ENCODE assay signal across 12 cellular contexts in the genomic region with DNA sequence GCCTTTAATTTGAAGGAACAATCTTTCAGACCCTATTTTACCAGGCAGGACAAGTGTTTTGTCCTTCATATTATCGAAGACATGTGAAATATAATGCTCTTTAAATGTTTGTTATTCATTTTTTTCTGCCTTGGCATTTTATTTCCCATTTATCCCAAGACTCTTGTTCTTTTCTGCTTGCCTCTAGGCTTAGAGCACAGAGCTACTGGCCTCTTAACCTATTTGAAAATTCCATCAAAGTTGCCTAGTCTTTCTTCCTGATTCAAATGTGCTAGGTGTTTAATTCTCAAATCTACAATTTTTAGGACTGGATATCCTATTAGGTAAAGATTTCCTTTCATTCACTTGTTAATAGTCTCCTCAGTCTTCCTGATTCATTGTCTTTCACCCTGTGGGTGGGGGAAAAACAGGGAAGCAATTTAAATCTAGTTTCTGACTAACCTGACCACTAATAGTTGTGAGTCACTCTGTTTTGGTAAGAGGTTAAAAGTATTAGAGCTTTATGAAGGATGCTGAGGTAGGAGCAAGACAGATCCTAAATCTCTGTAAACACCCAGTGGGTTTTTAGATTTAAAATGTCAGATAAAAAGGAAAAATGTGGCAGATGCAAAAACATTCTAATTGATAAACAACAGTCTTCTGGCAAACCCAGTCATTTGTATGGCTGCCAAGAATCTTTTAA. TPM values are rescaled to one million over a fixed set of nuclear protein-coding genes. Genes with fewer than 3 reads are reported as not detected.
DNase-seq lines count a peak whose midpoint lies in the region; ATAC-seq and TF ChIP-seq lines count a peak whose summit lies in the region.
"Had no signal": no experiment of that assay in that cellular context is flagged by ENCODE, and none has a peak within 500 bp of the region (broad histone marks: within the 10 kb centered on the region; RNA-seq: fewer than 3 reads in every experiment).

No MANE protein-coding gene starts in this region.

- no peak overlapping the region for H3K27ac Mint-ChIP-seq in activated CD8-positive, alpha-beta T cell treated with anti-CD3 and anti-CD28 coated beads for 36 hours
- no peak overlapping the region for H3K27ac Mint-ChIP-seq in activated CD8-positive, alpha-beta T cell treated with anti-CD3 and anti-CD28 coated beads, Interleukin-2, amount 10 ng/mL, durations not matched to agents 7 days and 5 days

- intact Hi-C loops in activated CD8-positive, alpha-beta T cell treated with anti-CD3 and anti-CD28 coated beads for 36 hours (cut with micrococcal nuclease): loop anchor here (2.0 kb wide), 1 partner anchor 85 kb away; no protein-coding TSS in a partner anchor

- CTCF ChIA-PET in activated CD8-positive, alpha-beta T cell treated with anti-CD3 and anti-CD28 coated beads for 36 hours (lab: Charles Lee): interaction anchor here (1.2 to 1.5 kb wide), 2 partner anchors 8 to 21 kb away, joined by 3 read pairs; no protein-coding TSS in a partner anchor
- CTCF ChIA-PET in activated CD8-positive, alpha-beta T cell treated with anti-CD3 and anti-CD28 coated beads, Interleukin-2, amount 10 ng/mL, durations not matched to agents 7 days and 5 days (lab: Charles Lee): no interaction called here

- peaks cover 29% of the 10 kb centered on the region for H3K4me1 Mint-ChIP-seq in activated CD8-positive, alpha-beta T cell treated with anti-CD3 and anti-CD28 coated beads for 36 hours (ENCODE audit: low read depth)
- H3K4me1 Mint-ChIP-seq in activated CD8-positive, alpha-beta T cell treated with anti-CD3 and anti-CD28 coated beads, Interleukin-2, amount 10 ng/mL, durations not matched to agents 7 days and 5 days (ENCODE audit: low read depth): no peaks in the 10 kb centered on the region

- DNase-seq in activated CD8-positive, alpha-beta T cell treated with anti-CD3 and anti-CD28 coated beads for 36 hours: peak; percentile 39
- no peak for DNase-seq in activated CD8-positive, alpha-beta T cell treated with anti-CD3 and anti-CD28 coated beads, Interleukin-2, amount 10 ng/mL, durations not matched to agents 7 days and 5 days
- DNase-seq in NCI-H69 (lab: John Stamatoyannopoulos, UW) (peak; percentile 39), epithelial cell of prostate (ENCODE audit: low read depth, low spot score) (peak; percentile 81), smooth muscle cell of the brain vasculature (ENCODE audit: low read depth, low spot score) (peak; percentile 15), iPS-NIHi11 (ENCODE audit: low spot score) (no peak), cortex of kidney (lab: John Stamatoyannopoulos, UW) (no peak), NCI-H1092 (lab: John Stamatoyannopoulos, UW) (no peak)
- DNase-seq: hippocampal formation, substantia nigra had no signal

- no peak for TF ChIP-seq CTCF in activated CD8-positive, alpha-beta T cell treated with anti-CD3 and anti-CD28 coated beads for 36 hours (IDR thresholded peaks at IDR 0.05)

- ATAC-seq in activated CD8-positive, alpha-beta T cell treated with anti-CD3 and anti-CD28 coated beads for 36 hours: peak; percentile 69
- ATAC-seq in activated CD8-positive, alpha-beta T cell treated with anti-CD3 and anti-CD28 coated beads, Interleukin-2, amount 10 ng/mL, durations not matched to agents 7 days and 5 days: no peak

- H3K9me3 Mint-ChIP-seq in activated CD8-positive, alpha-beta T cell treated with anti-CD3 and anti-CD28 coated beads for 36 hours: no peaks in the 10 kb centered on the region
- H3K9me3 Mint-ChIP-seq in activated CD8-positive, alpha-beta T cell treated with anti-CD3 and anti-CD28 coated beads, Interleukin-2, amount 10 ng/mL, durations not matched to agents 7 days and 5 days (ENCODE audit: insufficient read depth): no peaks in the 10 kb centered on the region

- POLR2A ChIA-PET in activated CD8-positive, alpha-beta T cell treated with anti-CD3 and anti-CD28 coated beads for 36 hours (lab: Charles Lee): no interaction called here
- POLR2A ChIA-PET in activated CD8-positive, alpha-beta T cell treated with anti-CD3 and anti-CD28 coated beads, Interleukin-2, amount 10 ng/mL, durations not matched to agents 7 days and 5 days (lab: Charles Lee): no interaction called here

- H3K27ac ChIP-seq in epithelial cell of prostate: peak overlapping the region; percentile 65
- H3K27ac ChIP-seq: BLaER1, prostate gland had no signal

- no peak overlapping the region for H3K4me3 Mint-ChIP-seq in activated CD8-positive, alpha-beta T cell treated with anti-CD3 and anti-CD28 coated beads for 36 hours
- no peak overlapping the region for H3K4me3 Mint-ChIP-seq in activated CD8-positive, alpha-beta T cell treated with anti-CD3 and anti-CD28 coated beads, Interleukin-2, amount 10 ng/mL, durations not matched to agents 7 days and 5 days

- peaks cover 4% of the 10 kb centered on the region for H3K27me3 Mint-ChIP-seq in activated CD8-positive, alpha-beta T cell treated with anti-CD3 and anti-CD28 coated beads for 36 hours
- peaks cover 6% of the 10 kb centered on the region for H3K27me3 Mint-ChIP-seq in activated CD8-positive, alpha-beta T cell treated with anti-CD3 and anti-CD28 coated beads, Interleukin-2, amount 10 ng/mL, durations not matched to agents 7 days and 5 days (ENCODE audit: low read depth)

- H3K36me3 Mint-ChIP-seq in activated CD8-positive, alpha-beta T cell treated with anti-CD3 and anti-CD28 coated beads for 36 hours (ENCODE audit: low read depth): no peaks in the 10 kb centered on the region
- no peaks in the 10 kb centered on the region for H3K36me3 Mint-ChIP-seq in activated CD8-positive, alpha-beta T cell treated with anti-CD3 and anti-CD28 coated beads, Interleukin-2, amount 10 ng/mL, durations not matched to agents 7 days and 5 days (ENCODE audit: low read depth)

RNA-seq across cellular contexts. Expression of gene LIPK, which starts 1.5 kb away (rescaled TPM):
- total RNA-seq in activated CD8-positive, alpha-beta T cell treated with anti-CD3 and anti-CD28 coated beads for 36 hours: not detected
- not detected for total RNA-seq in activated CD8-positive, alpha-beta T cell treated with anti-CD3 and anti-CD28 coated beads, Interleukin-2, amount 10 ng/mL, durations not matched to agents 7 days and 5 days
- total RNA-seq: prostate gland had no signal

RNA-seq across cellular contexts. Expression of gene LIPF, which starts 43.3 kb away (rescaled TPM):
- total RNA-seq in activated CD8-positive, alpha-beta T cell treated with anti-CD3 and anti-CD28 coated beads for 36 hours: not detected
- not detected for total RNA-seq in activated CD8-positive, alpha-beta T cell treated with anti-CD3 and anti-CD28 coated beads, Interleukin-2, amount 10 ng/mL, durations not matched to agents 7 days and 5 days
- total RNA-seq: prostate gland had no signal

RNA-seq across cellular contexts. Expression of gene LIPN, which starts 52.2 kb away (rescaled TPM):
- total RNA-seq in activated CD8-positive, alpha-beta T cell treated with anti-CD3 and anti-CD28 coated beads for 36 hours: not detected
- not detected for total RNA-seq in activated CD8-positive, alpha-beta T cell treated with anti-CD3 and anti-CD28 coated beads, Interleukin-2, amount 10 ng/mL, durations not matched to agents 7 days and 5 days
- total RNA-seq: prostate gland had no signal

Comparison
In these comparisons a context has a peak if more than half of its experiments do, and no peak if none do; other contexts are left out.
1. DNase-seq: peak in activated CD8-positive, alpha-beta T cell treated with anti-CD3 and anti-CD28 coated beads for 36 hours (single experiment), NCI-H69 (single experiment), epithelial cell of prostate (single experiment) and smooth muscle cell of the brain vasculature (single experiment); none in activated CD8-positive, alpha-beta T cell treated with anti-CD3 and anti-CD28 coated beads, Interleukin-2, amount 10 ng/mL, durations not matched to agents 7 days and 5 days (single experiment), iPS-NIHi11 (single experiment), cortex of kidney (single experiment) and NCI-H1092 (single experiment).